15 cellular contexts compared by ENCODE assay signal in the genomic region with DNA sequence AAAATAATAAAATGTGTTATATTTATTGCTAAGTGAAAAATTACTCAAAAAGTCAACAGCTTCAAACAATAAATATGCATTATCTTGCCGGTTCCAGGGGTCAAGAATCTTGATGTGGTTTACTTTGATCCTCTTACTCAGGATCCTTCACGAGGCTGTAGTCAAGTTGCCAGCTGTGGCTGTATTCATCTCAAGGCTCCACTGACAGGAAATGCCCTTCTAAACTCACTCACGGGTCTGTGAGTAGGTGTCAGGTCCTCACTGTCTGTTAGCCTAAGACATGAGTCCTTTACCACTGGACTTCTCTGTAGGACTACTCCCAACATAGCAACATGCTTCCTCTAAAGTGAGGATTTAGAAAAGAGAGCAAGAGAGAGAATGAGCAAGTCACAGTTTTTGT.
DNase-seq lines count a peak whose midpoint lies in the region; ATAC-seq and TF ChIP-seq lines count a peak whose summit lies in the region.
"Had no signal": no experiment of that assay in that cellular context is flagged by ENCODE, and none has a peak within 500 bp of the region (broad histone marks: within the 10 kb centered on the region; RNA-seq: fewer than 3 reads in every experiment).

No MANE protein-coding gene starts in this region.

- no peaks in the 10 kb centered on the region for H3K4me1 Mint-ChIP-seq in WTC11
- H3K4me1 Mint-ChIP-seq: IgD-negative memory B cell had no signal

- H2BK5ac ChIP-seq in mesenchymal stem cell (ENCODE audit: low read depth, low read length, poor library complexity, severe bottlenecking), result no peak overlapping the region

- H4K91ac ChIP-seq in mesenchymal stem cell (ENCODE audit: low read length), result no peak overlapping the region

- no peak overlapping the region for H3K4me3 Mint-ChIP-seq in WTC11
- H3K4me3 Mint-ChIP-seq: CD4-positive, alpha-beta memory T cell; IgD-negative memory B cell had no signal

- peak overlapping the region; percentile 15 for H4K8ac ChIP-seq in mesenchymal stem cell (ENCODE audit: low read length)

- H3K79me1 ChIP-seq in mesenchymal stem cell (replicated peaks; ENCODE audit: low read length, poor library complexity, severe bottlenecking), result no peaks in the 10 kb centered on the region

- no peak overlapping the region for H3K23ac ChIP-seq in mesenchymal stem cell (ENCODE audit: low read length in 2 of 2)

- H3K36me3 Mint-ChIP-seq in WTC11, result peaks cover 2% of the 10 kb centered on the region; the same call in 1 of the 2 replicates
- H3K36me3 Mint-ChIP-seq: CD4-positive, alpha-beta memory T cell; IgD-negative memory B cell had no signal

- H2BK15ac ChIP-seq in mesenchymal stem cell (ENCODE audit: low read depth, poor library complexity, severe bottlenecking), result no peak overlapping the region

- TF ChIP-seq CTCF in DND-41 (IDR thresholded peaks at IDR 0.05; ENCODE audit: borderline replicate concordance, extremely low read depth, low read length, poor library complexity, severe bottlenecking) (no peak), WTC11 (IDR thresholded peaks at IDR 0.05) (no peak)

- no peak overlapping the region for H2BK120ac ChIP-seq in mesenchymal stem cell (ENCODE audit: low read depth, low read length)

- POLR2A ChIA-PET in WTC11 (lab: Charles Lee), result no interaction called here

- no peak overlapping the region for H3K27ac Mint-ChIP-seq in WTC11
- H3K27ac Mint-ChIP-seq: CD4-positive, alpha-beta memory T cell; IgD-negative memory B cell had no signal

- no peaks in the 10 kb centered on the region for H3K36me3 ChIP-seq in DND-41 (ENCODE audit: insufficient read depth, low read length)
- no peaks in the 10 kb centered on the region for H3K36me3 ChIP-seq in mesenchymal stem cell (ENCODE audit: control insufficient read depth in 1 of 2, insufficient read depth in 2 of 2, low read depth in 1 of 2, low read length in 2 of 2)
- H3K36me3 ChIP-seq: BE2C had no signal

- no peaks in the 10 kb centered on the region for H3K79me2 ChIP-seq in DND-41 (ENCODE audit: insufficient read depth, low read length)

- H3K18ac ChIP-seq in mesenchymal stem cell (ENCODE audit: low read depth in 1 of 2, low read length in 2 of 2), result no peak overlapping the region

- H3K27me3 ChIP-seq in DND-41 (ENCODE audit: insufficient read depth, low read length, poor library complexity) (no peaks in the 10 kb centered on the region), mesenchymal stem cell (ENCODE audit: control insufficient read depth in 1 of 2, insufficient read depth in 1 of 2, low read length in 2 of 2) (no peaks in the 10 kb centered on the region)
- H3K27me3 ChIP-seq: BE2C had no signal

- WGBS in mesenchymal stem cell, result 42% methylated on average over 3 of the region's 3 CpGs

- peak; percentile 86 for ATAC-seq in DND-41 (ENCODE audit: insufficient read depth, low read depth)
- ATAC-seq in WTC11, result 0 out of 2 replicates have a peak, but pooled peaks have one; percentile 24
- ATAC-seq: A549, HCT116 had no signal

- no peak overlapping the region for H3K14ac ChIP-seq in mesenchymal stem cell (ENCODE audit: low read length in 2 of 2)

- H3K9me3 Mint-ChIP-seq in WTC11, result peaks cover 6% of the 10 kb centered on the region

- H2AFZ ChIP-seq in DND-41 (ENCODE audit: low read depth, low read length) (no peak overlapping the region), mesenchymal stem cell (ENCODE audit: low read depth, low read length) (no peak overlapping the region)

- H3K4me1 ChIP-seq in DND-41 (ENCODE audit: insufficient read depth, low read length) (peaks cover 30% of the 10 kb centered on the region), mesenchymal stem cell (ENCODE audit: control insufficient read depth, insufficient read depth, low read depth, low read length) (no peaks in the 10 kb centered on the region)
- H3K4me1 ChIP-seq: A549, BE2C had no signal

- DNase-seq in DND-41, result peak; percentile 55
- DNase-seq in HT1080 (ENCODE audit: low read depth), result peak; percentile 38
- no peak for DNase-seq in WTC11 (ENCODE audit: low spot score)
- no peak for DNase-seq in mesenchymal stem cell
- DNase-seq in anterior cingulate cortex (lab: John Stamatoyannopoulos, UW), result no peak
- DNase-seq in posterior cingulate gyrus, result no peak
- no peak for DNase-seq in activated T-cell treated with anti-CD3 and anti-CD28 coated beads, Interleukin-2, amount 50 U/mL, for 1 hour
- DNase-seq: BE2C; CD4-positive, alpha-beta memory T cell; DMS153; KG1 had no signal

- H3K9me3 ChIP-seq in DND-41 (ENCODE audit: insufficient read depth, low read length, severe bottlenecking), result no peaks in the 10 kb centered on the region
- H3K9me3 ChIP-seq in mesenchymal stem cell (ENCODE audit: control insufficient read depth, low read length), result peaks cover 3% of the 10 kb centered on the region
- H3K9me3 ChIP-seq: BE2C had no signal

- no peaks in the 10 kb centered on the region for H4K20me1 ChIP-seq in DND-41 (ENCODE audit: insufficient read depth, low read length)

- H3K27ac ChIP-seq in DND-41 (ENCODE audit: low read length), result peak overlapping the region; percentile 51; the same call in 1 of the 2 replicates
- no peak overlapping the region for H3K27ac ChIP-seq in mesenchymal stem cell (ENCODE audit: low read length, poor library complexity, severe bottlenecking)
- H3K27ac ChIP-seq: A549, C4-2B had no signal

- H2AK5ac ChIP-seq in mesenchymal stem cell (ENCODE audit: low read length, severe bottlenecking), result no peak overlapping the region

- no peak overlapping the region for H3K4ac ChIP-seq in mesenchymal stem cell (ENCODE audit: low read depth in 1 of 2, low read length in 2 of 2)

- CTCF ChIA-PET in WTC11 (lab: Charles Lee), result no interaction called here

- intact Hi-C loops in posterior cingulate gyrus (cut with DNase I), result no loop called here

- no peaks in the 10 kb centered on the region for H3K27me3 Mint-ChIP-seq in WTC11 (ENCODE audit: low read depth)
- H3K27me3 Mint-ChIP-seq: CD4-positive, alpha-beta memory T cell; IgD-negative memory B cell had no signal

- H3K4me3 ChIP-seq in DND-41 (ENCODE audit: low read depth in 1 of 2, low read length in 2 of 2) (no peak overlapping the region), mesenchymal stem cell (ENCODE audit: insufficient read depth in 1 of 2, low read depth in 1 of 2, low read length in 2 of 2) (no peak overlapping the region)
- H3K4me3 ChIP-seq: A549 had no signal

- no peak overlapping the region for H3K9ac ChIP-seq in DND-41 (ENCODE audit: low read depth, low read length)
- no peak overlapping the region for H3K9ac ChIP-seq in mesenchymal stem cell (ENCODE audit: low read length)

- H3K4me2 ChIP-seq in DND-41 (ENCODE audit: insufficient read depth, low read length) (peak overlapping the region; percentile 39; the same call in 1 of the 2 replicates), mesenchymal stem cell (ENCODE audit: low read length, poor library complexity, severe bottlenecking) (no peak overlapping the region)
- H3K4me2 ChIP-seq: A549 had no signal

- no peak overlapping the region for H2BK12ac ChIP-seq in mesenchymal stem cell (ENCODE audit: low read length in 2 of 2)

TF ChIP-seq in WTC11, 78 proteins besides CTCF, POLR2A, EP300 and RAD21:
- TF ChIP-seq ZNF219 (CRISPR knock-in tag; IDR thresholded peaks at IDR 0.05; ENCODE audit: borderline replicate concordance) (no peak), PRRX2 (CRISPR knock-in tag; IDR thresholded peaks at IDR 0.05) (no peak), FOXJ3 (CRISPR knock-in tag; IDR thresholded peaks at IDR 0.05; ENCODE audit: borderline replicate concordance) (no peak), NR1H2 (CRISPR knock-in tag; IDR thresholded peaks at IDR 0.05) (no peak), ZNF416 (CRISPR knock-in tag; IDR thresholded peaks at IDR 0.05) (no peak), FOXK1 (CRISPR knock-in tag; IDR thresholded peaks at IDR 0.05) (no peak)
- TF ChIP-seq, protein P1, sequence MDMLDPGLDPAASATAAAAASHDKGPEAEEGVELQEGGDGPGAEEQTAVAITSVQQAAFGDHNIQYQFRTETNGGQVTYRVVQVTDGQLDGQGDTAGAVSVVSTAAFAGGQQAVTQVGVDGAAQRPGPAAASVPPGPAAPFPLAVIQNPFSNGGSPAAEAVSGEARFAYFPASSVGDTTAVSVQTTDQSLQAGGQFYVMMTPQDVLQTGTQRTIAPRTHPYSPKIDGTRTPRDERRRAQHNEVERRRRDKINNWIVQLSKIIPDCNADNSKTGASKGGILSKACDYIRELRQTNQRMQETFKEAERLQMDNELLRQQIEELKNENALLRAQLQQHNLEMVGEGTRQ (CRISPR knock-in tag; IDR thresholded peaks at IDR 0.05), result no peak

Comparison
In these comparisons a context has a peak if more than half of its experiments do, and no peak if none do; other contexts are left out.
1. DNase-seq: peak in DND-41 (single experiment) and HT1080 (single experiment); none in WTC11 (single experiment), mesenchymal stem cell (single experiment), anterior cingulate cortex (0 of 58), posterior cingulate gyrus (0 of 10) and activated T-cell treated with anti-CD3 and anti-CD28 coated beads, Interleukin-2, amount 50 U/mL, for 1 hour (single experiment).